Comparison of ENCODE assay signal across 1 cellular context in the genomic region with DNA sequence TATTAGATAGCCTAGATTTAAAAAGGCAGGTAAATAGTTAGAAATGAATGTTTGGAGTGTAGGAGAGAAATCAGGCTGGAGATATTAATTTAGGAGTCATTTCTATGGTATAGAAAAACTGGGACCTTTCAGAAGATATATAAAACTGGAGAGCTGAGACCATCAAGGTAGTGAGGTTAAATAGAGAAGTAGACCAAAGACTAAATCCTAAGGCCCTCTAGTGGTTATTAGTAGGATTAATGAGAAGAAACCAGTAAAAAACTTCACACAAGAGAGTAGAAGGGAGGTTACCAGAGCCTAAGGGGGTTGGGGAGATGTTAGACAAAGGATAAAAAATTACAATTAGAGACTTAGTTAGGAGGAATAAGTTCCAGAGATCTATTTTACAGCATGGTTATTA.
TF ChIP-seq lines count a peak whose summit lies in the region.

No MANE protein-coding gene starts in this region.

TF ChIP-seq in GM23338, 12 proteins besides CTCF, POLR2A, EP300 and RAD21 (continued from another document):
- TF ChIP-seq, protein P1, sequence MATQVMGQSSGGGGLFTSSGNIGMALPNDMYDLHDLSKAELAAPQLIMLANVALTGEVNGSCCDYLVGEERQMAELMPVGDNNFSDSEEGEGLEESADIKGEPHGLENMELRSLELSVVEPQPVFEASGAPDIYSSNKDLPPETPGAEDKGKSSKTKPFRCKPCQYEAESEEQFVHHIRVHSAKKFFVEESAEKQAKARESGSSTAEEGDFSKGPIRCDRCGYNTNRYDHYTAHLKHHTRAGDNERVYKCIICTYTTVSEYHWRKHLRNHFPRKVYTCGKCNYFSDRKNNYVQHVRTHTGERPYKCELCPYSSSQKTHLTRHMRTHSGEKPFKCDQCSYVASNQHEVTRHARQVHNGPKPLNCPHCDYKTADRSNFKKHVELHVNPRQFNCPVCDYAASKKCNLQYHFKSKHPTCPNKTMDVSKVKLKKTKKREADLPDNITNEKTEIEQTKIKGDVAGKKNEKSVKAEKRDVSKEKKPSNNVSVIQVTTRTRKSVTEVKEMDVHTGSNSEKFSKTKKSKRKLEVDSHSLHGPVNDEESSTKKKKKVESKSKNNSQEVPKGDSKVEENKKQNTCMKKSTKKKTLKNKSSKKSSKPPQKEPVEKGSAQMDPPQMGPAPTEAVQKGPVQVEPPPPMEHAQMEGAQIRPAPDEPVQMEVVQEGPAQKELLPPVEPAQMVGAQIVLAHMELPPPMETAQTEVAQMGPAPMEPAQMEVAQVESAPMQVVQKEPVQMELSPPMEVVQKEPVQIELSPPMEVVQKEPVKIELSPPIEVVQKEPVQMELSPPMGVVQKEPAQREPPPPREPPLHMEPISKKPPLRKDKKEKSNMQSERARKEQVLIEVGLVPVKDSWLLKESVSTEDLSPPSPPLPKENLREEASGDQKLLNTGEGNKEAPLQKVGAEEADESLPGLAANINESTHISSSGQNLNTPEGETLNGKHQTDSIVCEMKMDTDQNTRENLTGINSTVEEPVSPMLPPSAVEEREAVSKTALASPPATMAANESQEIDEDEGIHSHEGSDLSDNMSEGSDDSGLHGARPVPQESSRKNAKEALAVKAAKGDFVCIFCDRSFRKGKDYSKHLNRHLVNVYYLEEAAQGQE (IDR thresholded peaks at IDR 0.05; ENCODE audit: unreplicated experiment): no peak
- TF ChIP-seq EZH2phosphoT487 (IDR thresholded peaks at IDR 0.05; ENCODE audit: unreplicated experiment): no peak
